Comparison of ENCODE assay signal across 8 cellular contexts in genomic region chr10:100535338-100535714, GRCh38. TPM values are rescaled to one million over a fixed set of nuclear protein-coding genes. Genes with fewer than 3 reads are reported as not detected.
A peak's percentile ranks its signal among the peaks of the same experiment; 100 is the strongest.
DNase-seq lines count a peak whose midpoint lies in the region; ATAC-seq and TF ChIP-seq lines count a peak whose summit lies in the region.

No MANE protein-coding gene starts in this region.

- peak overlapping the region; percentile 83 for H3K4me3 ChIP-seq in HUES6 (ENCODE audit: low read depth, low read length)
- peak overlapping the region; percentile 88 for H3K4me3 ChIP-seq in epithelial cell of esophagus (ENCODE audit: low read length)
- peak overlapping the region; percentile 63 for H3K4me3 ChIP-seq in skeletal muscle cell (ENCODE audit: low read depth, low read length)

- TF ChIP-seq CTCF in epithelial cell of esophagus (IDR thresholded peaks at IDR 0.05; ENCODE audit: insufficient read depth, low read depth, low read length, missing control alignments), result no peak

- peaks cover 24% of the 10 kb centered on the region for H3K36me3 ChIP-seq in HUES6 (ENCODE audit: control insufficient read depth, insufficient read depth, low read length)

- H3K9ac ChIP-seq in HUES6 (ENCODE audit: low read length), result no peak overlapping the region

- no peaks in the 10 kb centered on the region for H3K27me3 ChIP-seq in HUES6 (ENCODE audit: control insufficient read depth, insufficient read depth, low read length)

- DNase-seq in epithelial cell of esophagus (ENCODE audit: low read depth) (no peak), skeletal muscle cell (ENCODE audit: low read depth) (no peak), HK-2 (ENCODE audit: unreplicated experiment) (no peak), NCI-H2029 (lab: John Stamatoyannopoulos, UW) (no peak), dermis blood vessel endothelial cell (no peak)
- no peak for DNase-seq in activated effector memory CD4-positive, alpha-beta T cell treated with anti-CD3 and anti-CD28 coated beads, Interleukin-2, amount 50 U/mL, for 16 hours

- H3K27ac ChIP-seq in HUES6 (ENCODE audit: low read depth, low read length), result no peak overlapping the region

- H3K4me1 ChIP-seq in HUES6 (ENCODE audit: control insufficient read depth, insufficient read depth, low read length), result peaks cover 9% of the 10 kb centered on the region

- H3K9me3 ChIP-seq in HUES6 (ENCODE audit: control insufficient read depth, insufficient read depth, low read depth, low read length), result no peaks in the 10 kb centered on the region

- peak; percentile 2 for ATAC-seq in GM18868 (IDR thresholded peaks at IDR 0.05; ENCODE audit: unreplicated experiment)

RNA-seq across cellular contexts. Expression of gene HIF1AN, which starts 0.4 kb away (rescaled TPM):
- total RNA-seq in dermis blood vessel endothelial cell, result 7.5 and 10.4 TPM in 2 replicates

RNA-seq across cellular contexts. Expression of gene NDUFB8, which starts 5.7 kb away (rescaled TPM):
- total RNA-seq in dermis blood vessel endothelial cell, result 113 and 116 TPM in 2 replicates

RNA-seq across cellular contexts. Expression of gene SEC31B, which starts 15.7 kb away (rescaled TPM):
- 1.2 and 5.3 TPM in 2 replicates for total RNA-seq in dermis blood vessel endothelial cell
